19 cellular contexts compared by ENCODE assay signal in genomic region chr3:59775781-59776270, GRCh38.
A peak's percentile ranks its signal among the peaks of the same experiment; 100 is the strongest.
DNase-seq lines count a peak whose midpoint lies in the region; ATAC-seq and TF ChIP-seq lines count a peak whose summit lies in the region.
"Had no signal": no experiment of that assay in that cellular context is flagged by ENCODE, and none has a peak within 500 bp of the region (broad histone marks: within the 10 kb centered on the region; RNA-seq: fewer than 3 reads in every experiment).

No MANE protein-coding gene starts in this region.

- POLR2A ChIA-PET in SK-N-SH (lab: Yijun Ruan, JAX): no interaction called here

- H3K4me1 Mint-ChIP-seq in neural progenitor cell: peaks cover 36% of the 10 kb centered on the region

- no peaks in the 10 kb centered on the region for H3K9me3 Mint-ChIP-seq in neural progenitor cell
- H3K9me3 Mint-ChIP-seq: CD8-positive, alpha-beta T cell had no signal

- peaks cover 0 to 28% of the 10 kb centered on the region in 2 experiments; a peak in 2 of 4 replicates for H3K4me1 ChIP-seq in SK-N-SH (ENCODE audit: control insufficient read depth in 1 of 2, insufficient read depth in 2 of 2, low read depth in 1 of 2, low read length in 1 of 2)
- H3K4me1 ChIP-seq in SJSA1 (replicated peaks): peaks cover 47% of the 10 kb centered on the region
- peaks cover 32% of the 10 kb centered on the region for H3K4me1 ChIP-seq in neural progenitor cell

- H3K36me3 Mint-ChIP-seq in neural progenitor cell: no peaks in the 10 kb centered on the region
- H3K36me3 Mint-ChIP-seq: CD8-positive, alpha-beta T cell had no signal

- no peak overlapping the region for H2AFZ ChIP-seq in SK-N-SH (ENCODE audit: low read depth)
- H2AFZ ChIP-seq in neural progenitor cell (replicated peaks): no peak overlapping the region

- CTCF ChIA-PET in SK-N-SH (lab: Yijun Ruan, JAX): interaction anchor here (1.0 to 3.0 kb wide), 6 partner anchors 17 to 1581 kb away, joined by 3 to 10 read pairs (median 6); no protein-coding TSS in a partner anchor

- TF ChIP-seq RAD21 in SK-N-SH (IDR thresholded peaks at IDR 0.05; ENCODE audit: low read length): no peak

- peak; percentile 15 for DNase-seq in SK-N-SH
- DNase-seq in NCI-H446 (lab: John Stamatoyannopoulos, UW): peak; percentile 56 to 84
- DNase-seq in SJSA1 (ENCODE audit: low read depth in 1 of 2, low spot score in 2 of 2): no peak
- DNase-seq in neural progenitor cell (ENCODE audit: low spot score): peak; percentile 29
- no peak for DNase-seq in activated T-cell treated with anti-CD3 and anti-CD28 coated beads, Interleukin-2, amount 50 U/mL, for 1 hour
- DNase-seq in HK-2 (ENCODE audit: unreplicated experiment): no peak
- DNase-seq in T-helper 1 cell: no peak
- DNase-seq: 8988T; AML-193; C1 segment of cervical spinal cord; CD8-positive, alpha-beta T cell; MM.1S; NCI-H1048; NCI-H1417 treated with DMSO at 0.1 percent for 48 hours; NCI-H187 treated with DMSO at 0.1 percent for 48 hours; NCI-H2107; NCI-H510A; OCI-M1 had no signal

- TF ChIP-seq CTCF in SK-N-SH (IDR thresholded peaks at IDR 0.05) (no peak), neural progenitor cell (IDR thresholded peaks at IDR 0.05) (no peak)

- no peaks in the 10 kb centered on the region for H3K36me3 ChIP-seq in SK-N-SH (replicated peaks in 1 of 2; ENCODE audit: control insufficient read depth in 1 of 2, insufficient read depth in 2 of 2, low read length in 1 of 2)
- H3K36me3 ChIP-seq in SJSA1: no peaks in the 10 kb centered on the region
- H3K36me3 ChIP-seq in neural progenitor cell: no peaks in the 10 kb centered on the region

- H3F3A ChIP-seq in SK-N-SH (replicated peaks; ENCODE audit: insufficient read depth): no peaks in the 10 kb centered on the region
- H3F3A ChIP-seq in neural progenitor cell (ENCODE audit: low read depth): peaks cover 9% of the 10 kb centered on the region

- H3K27ac ChIP-seq in SK-N-SH (ENCODE audit: low read depth in 2 of 2, low read length in 1 of 2) (no peak overlapping the region), SJSA1 (0 out of 2 replicates have a peak overlapping the region, but pooled peaks have one; percentile 33), neural progenitor cell (peak overlapping the region; percentile 10)

- H3K4me3 Mint-ChIP-seq in neural progenitor cell: no peak overlapping the region
- H3K4me3 Mint-ChIP-seq: CD8-positive, alpha-beta T cell had no signal

- H3K9ac ChIP-seq in SK-N-SH (no peak overlapping the region), neural progenitor cell (no peak overlapping the region)

- no peak for ATAC-seq in SK-N-SH treated with all-trans-retinoic acid at 6 μM for 48 hours
- ATAC-seq: CD8-positive, alpha-beta T cell had no signal

- no peaks in the 10 kb centered on the region for H3K9me2 ChIP-seq in SK-N-SH

- TF ChIP-seq EP300 in SK-N-SH (IDR thresholded peaks at IDR 0.05; ENCODE audit: borderline replicate concordance in 1 of 2, low read depth in 1 of 2, low read length in 1 of 2): peak in 1 of 2 experiments; percentile 62; a peak in 1 of 4 replicates

- peaks cover 7% of the 10 kb centered on the region for H3K27me3 Mint-ChIP-seq in neural progenitor cell (ENCODE audit: insufficient read depth, low read depth)

- H3K4me2 ChIP-seq in SK-N-SH (no peak overlapping the region), neural progenitor cell (peak overlapping the region; percentile 35)

- H3K79me2 ChIP-seq in SK-N-SH (ENCODE audit: insufficient read depth): no peaks in the 10 kb centered on the region
- H3K79me2 ChIP-seq in neural progenitor cell (ENCODE audit: low read depth): no peaks in the 10 kb centered on the region

- H3K27me3 ChIP-seq in SK-N-SH (ENCODE audit: insufficient read depth): no peaks in the 10 kb centered on the region
- no peaks in the 10 kb centered on the region for H3K27me3 ChIP-seq in SJSA1 (replicated peaks)
- no peaks in the 10 kb centered on the region for H3K27me3 ChIP-seq in neural progenitor cell

- H3K9me3 ChIP-seq in SK-N-SH (no peaks in the 10 kb centered on the region), SJSA1 (replicated peaks) (no peaks in the 10 kb centered on the region), neural progenitor cell (ENCODE audit: low read depth) (no peaks in the 10 kb centered on the region)

- no peaks in the 10 kb centered on the region for H4K20me1 ChIP-seq in SK-N-SH (ENCODE audit: insufficient read depth)
- no peaks in the 10 kb centered on the region for H4K20me1 ChIP-seq in neural progenitor cell (ENCODE audit: low read depth)

- WGBS in SK-N-SH (ENCODE audit: low lambda C conversion rate): 56% methylated on average over 4 of the region's 5 CpGs

- no peak overlapping the region for H3K27ac Mint-ChIP-seq in neural progenitor cell
- H3K27ac Mint-ChIP-seq: CD8-positive, alpha-beta T cell had no signal

- H3K4me3 ChIP-seq in SK-N-SH (ENCODE audit: low read depth in 2 of 2, low read length in 1 of 2) (no peak overlapping the region), SJSA1 (no peak overlapping the region), neural progenitor cell (no peak overlapping the region)

TF ChIP-seq in SK-N-SH, 30 proteins besides CTCF, POLR2A, EP300 and RAD21:
- TF ChIP-seq GATA2 (CRISPR knock-in tag; IDR thresholded peaks at IDR 0.05): peak; percentile 28; the same call in 1 of the 2 replicates
- TF ChIP-seq RCOR1 (IDR thresholded peaks at IDR 0.05; ENCODE audit: low read length): peak; percentile 27; the same call in 1 of the 2 replicates
- no peak for TF ChIP-seq MAX (IDR thresholded peaks at IDR 0.05; ENCODE audit: low read depth)
TF ChIP-seq in SK-N-SH: peak in this region for 2.

TF ChIP-seq in SK-N-SH treated with all-trans-retinoic acid at 6 μM for 48 hours, 23 proteins besides CTCF, POLR2A, EP300 and RAD21 (continues in another document):
- no peak for TF ChIP-seq ZFP30 (CRISPR knock-in tag; IDR thresholded peaks at IDR 0.05)
- no peak for TF ChIP-seq GLIS3 (CRISPR knock-in tag; IDR thresholded peaks at IDR 0.05)
- no peak for TF ChIP-seq TCF4 (CRISPR knock-in tag; IDR thresholded peaks at IDR 0.05; ENCODE audit: borderline replicate concordance)
- no peak for TF ChIP-seq OSR1 (CRISPR knock-in tag; IDR thresholded peaks at IDR 0.05)
- TF ChIP-seq PPARA (CRISPR knock-in tag; IDR thresholded peaks at IDR 0.05; ENCODE audit: borderline replicate concordance): no peak
- no peak for TF ChIP-seq ARNTL (CRISPR knock-in tag; IDR thresholded peaks at IDR 0.05; ENCODE audit: borderline replicate concordance, low read depth)
- TF ChIP-seq BACH2 (CRISPR knock-in tag; IDR thresholded peaks at IDR 0.05; ENCODE audit: borderline replicate concordance): no peak
- no peak for TF ChIP-seq ISL1 (CRISPR knock-in tag; IDR thresholded peaks at IDR 0.05)
- TF ChIP-seq CREB5 (CRISPR knock-in tag; IDR thresholded peaks at IDR 0.05; ENCODE audit: low read depth): no peak
- no peak for TF ChIP-seq PATZ1 (CRISPR knock-in tag; IDR thresholded peaks at IDR 0.05; ENCODE audit: borderline replicate concordance)
- TF ChIP-seq ZNF70 (CRISPR knock-in tag; IDR thresholded peaks at IDR 0.05): no peak
- TF ChIP-seq ZFP3 (CRISPR knock-in tag; IDR thresholded peaks at IDR 0.05): no peak
- no peak for TF ChIP-seq POU6F1 (CRISPR knock-in tag; IDR thresholded peaks at IDR 0.05; ENCODE audit: borderline replicate concordance, low read depth)

Comparison
In these comparisons a context has a peak if more than half of its experiments do, and no peak if none do; other contexts are left out.
1. DNase-seq: peak in SK-N-SH (single experiment), NCI-H446 (2 of 2) and neural progenitor cell (single experiment); none in SJSA1 (0 of 2), activated T-cell treated with anti-CD3 and anti-CD28 coated beads, Interleukin-2, amount 50 U/mL, for 1 hour (single experiment), HK-2 (single experiment) and T-helper 1 cell (0 of 5).
2. H3K27ac ChIP-seq: peak in SJSA1 (single experiment) and neural progenitor cell (single experiment); none in SK-N-SH (0 of 2).